ENCODE assay signal across 22 cellular contexts in the genomic region with DNA sequence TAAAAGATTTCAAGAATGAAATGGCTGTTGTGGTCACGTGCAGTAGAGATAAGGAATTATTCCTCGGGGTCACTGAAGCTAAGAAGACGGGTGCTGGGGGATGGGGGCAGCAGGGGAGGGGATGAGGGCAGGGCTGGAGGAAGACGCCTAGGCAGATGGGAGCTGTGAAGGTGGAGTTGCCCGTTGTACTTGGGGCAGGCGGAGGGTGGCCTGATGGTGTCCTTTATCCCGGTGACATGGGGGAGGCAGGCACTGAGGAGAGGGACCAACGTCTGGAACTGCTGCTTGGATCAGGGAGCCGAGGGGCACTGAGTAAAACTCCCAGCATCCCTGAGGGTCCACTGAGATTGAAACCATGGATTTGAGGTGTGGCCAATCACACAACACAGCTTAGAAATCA.
"Had no signal": no experiment of that assay in that cellular context is flagged by ENCODE, and none has a peak within 500 bp of the region (broad histone marks: within the 10 kb centered on the region; RNA-seq: fewer than 3 reads in every experiment).

No MANE protein-coding gene starts in this region.

- H3K27ac ChIP-seq: body of pancreas, PC-9 had no signal

- H3K4me2 ChIP-seq: PC-9 had no signal

- H3K27me3 ChIP-seq: body of pancreas had no signal

- H2AFZ ChIP-seq: PC-9 had no signal

- ATAC-seq: activated T-cell treated with anti-CD3 and anti-CD28 coated beads, Interleukin-2, amount 50 U/mL, for 4 hours; activated T-helper 17 cell treated with anti-CD3 and anti-CD28 coated beads, Interleukin-2, amount 50 U/mL, for 72 hours; body of pancreas had no signal

- DNase-seq: activated CD4-positive, alpha-beta memory T cell treated with anti-CD3 and anti-CD28 coated beads for 36 hours; activated CD4-positive, alpha-beta T cell treated with anti-CD3 and anti-CD28 coated beads, Interleukin-2, amount 10 ng/mL, durations not matched to agents 24 days and 14 days; activated CD4-positive, CD25-positive, alpha-beta regulatory T cell treated with anti-CD3 and anti-CD28 coated beads, Interleukin-2, amount 50 U/mL, for 72 hours; activated gamma-delta T cell; activated naive CD4-positive, alpha-beta T cell treated with anti-CD3 and anti-CD28 coated beads, Interleukin-2, amount 10 ng/mL, durations not matched to agents 7 days and 5 days; activated naive CD8-positive, alpha-beta T cell treated with anti-CD3 and anti-CD28 coated beads for 36 hours; activated T-cell treated with anti-CD3 and anti-CD28 coated beads, Interleukin-2, amount 50 U/mL, for 4 hours; aorta; body of pancreas; central memory CD4-positive, alpha-beta T cell; Kasumi-1; KBM-7; NCI-H1105 treated with DMSO at 0.1 percent for 48 hours; NCI-H1436 treated with DMSO at 0.1 percent for 48 hours; NCI-H187; NCI-H2081; NCI-H446; SHP77 treated with DMSO at 0.1 percent for 48 hours had no signal

- H3K4me3 ChIP-seq: body of pancreas, PC-9 had no signal

- H3K27me3 Mint-ChIP-seq: activated naive CD4-positive, alpha-beta T cell treated with anti-CD3 and anti-CD28 coated beads, Interleukin-2, amount 10 ng/mL, durations not matched to agents 7 days and 5 days had no signal

- FAIRE-seq: bronchial epithelial cell had no signal

- H3K9me3 Mint-ChIP-seq: activated CD4-positive, alpha-beta memory T cell treated with anti-CD3 and anti-CD28 coated beads for 36 hours; activated CD4-positive, alpha-beta T cell treated with anti-CD3 and anti-CD28 coated beads, Interleukin-2, amount 10 ng/mL, durations not matched to agents 24 days and 14 days; activated naive CD4-positive, alpha-beta T cell treated with anti-CD3 and anti-CD28 coated beads, Interleukin-2, amount 10 ng/mL, durations not matched to agents 7 days and 5 days; activated naive CD8-positive, alpha-beta T cell treated with anti-CD3 and anti-CD28 coated beads for 36 hours had no signal

- H3K4me3 Mint-ChIP-seq: activated CD4-positive, alpha-beta memory T cell treated with anti-CD3 and anti-CD28 coated beads for 36 hours; activated CD4-positive, alpha-beta T cell treated with anti-CD3 and anti-CD28 coated beads, Interleukin-2, amount 10 ng/mL, durations not matched to agents 24 days and 14 days; activated naive CD4-positive, alpha-beta T cell treated with anti-CD3 and anti-CD28 coated beads, Interleukin-2, amount 10 ng/mL, durations not matched to agents 7 days and 5 days; activated naive CD8-positive, alpha-beta T cell treated with anti-CD3 and anti-CD28 coated beads for 36 hours; activated T-cell treated with anti-CD3 and anti-CD28 coated beads, Interleukin-2, amount 50 U/mL, for 4 hours; activated T-helper 17 cell treated with anti-CD3 and anti-CD28 coated beads, Interleukin-2, amount 50 U/mL, for 72 hours; T-helper 1 cell treated with Interleukin-12 subunit alpha and Interleukin-12 subunit beta and Interleukin-4 antibody, amounts not matched to agents 30 μg/mL and 1 μg/mL, for 36 hours had no signal

- H3K9me3 ChIP-seq: body of pancreas had no signal

- H3K27ac Mint-ChIP-seq: activated CD4-positive, alpha-beta memory T cell treated with anti-CD3 and anti-CD28 coated beads for 36 hours; activated CD4-positive, alpha-beta T cell treated with anti-CD3 and anti-CD28 coated beads, Interleukin-2, amount 10 ng/mL, durations not matched to agents 24 days and 14 days; activated naive CD4-positive, alpha-beta T cell treated with anti-CD3 and anti-CD28 coated beads, Interleukin-2, amount 10 ng/mL, durations not matched to agents 7 days and 5 days; activated naive CD8-positive, alpha-beta T cell treated with anti-CD3 and anti-CD28 coated beads for 36 hours; T-helper 1 cell treated with Interleukin-12 subunit alpha and Interleukin-12 subunit beta and Interleukin-4 antibody, amounts not matched to agents 30 μg/mL and 1 μg/mL, for 36 hours had no signal
